Comparison of ENCODE assay signal across 7 cellular contexts in the genomic region with DNA sequence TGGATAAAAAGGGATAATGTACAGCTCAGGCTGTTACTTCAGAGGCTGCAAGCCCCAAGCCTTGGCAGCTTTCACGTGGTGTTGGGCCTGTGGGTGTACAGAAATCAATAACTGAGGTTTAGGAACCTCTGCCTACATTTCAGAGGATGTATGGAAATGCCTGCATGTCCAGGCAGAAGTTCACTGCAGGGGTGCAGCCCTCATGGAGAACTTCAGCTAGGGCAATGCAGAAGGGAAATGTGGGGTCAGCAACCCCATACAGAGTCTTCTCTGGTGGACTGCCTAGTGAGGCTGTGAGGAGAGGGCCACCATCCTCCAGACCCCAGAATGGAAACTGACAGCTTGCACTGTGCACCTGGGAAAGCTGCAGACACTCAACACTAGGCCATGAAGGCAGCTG.
"Had no signal": no experiment of that assay in that cellular context is flagged by ENCODE, and none has a peak within 500 bp of the region (broad histone marks: within the 10 kb centered on the region; RNA-seq: fewer than 3 reads in every experiment).

No MANE protein-coding gene starts in this region.

- H3K4me3 ChIP-seq: GM23338, K562 had no signal

- H3K4me2 ChIP-seq: GM23338 had no signal

- ATAC-seq: GM23338, K562 had no signal

- DNase-seq: H9, HCEC 1CT, HFFc6, IMR-90, KG1 had no signal
